36 cellular contexts compared by ENCODE assay signal in the genomic region with DNA sequence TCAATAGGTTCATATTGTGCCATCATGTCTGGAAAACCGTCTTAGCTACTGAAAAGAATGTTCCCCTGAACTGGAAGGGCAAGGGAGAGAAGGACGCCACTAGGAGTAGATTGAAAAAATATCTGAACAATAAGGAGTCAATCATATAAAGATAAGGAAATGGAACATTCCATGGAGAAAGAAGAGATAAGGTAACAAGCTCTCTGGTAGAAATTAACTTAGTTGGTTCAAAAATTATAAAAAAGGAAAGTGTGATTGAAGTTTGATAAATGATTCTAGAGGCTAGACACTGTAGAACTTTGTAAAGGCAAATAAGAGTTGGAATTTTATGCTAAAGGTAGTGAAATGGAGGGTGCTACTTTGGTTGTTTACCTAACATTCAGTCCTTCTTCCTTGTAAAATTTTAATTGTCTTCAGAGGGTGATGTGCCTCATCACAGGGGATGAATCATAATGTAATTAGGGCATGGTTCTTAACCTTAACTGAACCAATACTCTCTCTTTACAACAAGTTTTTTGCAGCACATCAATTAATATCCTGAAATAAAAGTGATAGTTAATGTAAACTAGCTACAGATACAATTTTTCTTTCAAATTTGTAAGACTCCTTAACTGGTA.
"Had no signal": no experiment of that assay in that cellular context is flagged by ENCODE, and none has a peak within 500 bp of the region (broad histone marks: within the 10 kb centered on the region; RNA-seq: fewer than 3 reads in every experiment).

No MANE protein-coding gene starts in this region.

- H3K9me3 ChIP-seq: body of pancreas, breast epithelium had no signal

- H3K36me3 ChIP-seq: brain microvascular endothelial cell, breast epithelium, WERI-Rb-1 had no signal

- H3K36me3 Mint-ChIP-seq: activated CD8-positive, alpha-beta memory T cell treated with anti-CD3 and anti-CD28 coated beads, Interleukin-2, amount 10 ng/mL, durations not matched to agents 7 days and 5 days; activated naive CD8-positive, alpha-beta T cell treated with anti-CD3 and anti-CD28 coated beads, Interleukin-2, amount 10 ng/mL, durations not matched to agents 7 days and 5 days; WTC11 had no signal

- H3K9me3 Mint-ChIP-seq: activated CD4-positive, alpha-beta memory T cell treated with anti-CD3 and anti-CD28 coated beads, Interleukin-2, amount 10 ng/mL, durations not matched to agents 7 days and 5 days; activated CD4-positive, alpha-beta T cell treated with anti-CD3 and anti-CD28 coated beads, Interleukin-2, amount 10 ng/mL, durations not matched to agents 7 days and 5 days; activated naive CD8-positive, alpha-beta T cell treated with anti-CD3 and anti-CD28 coated beads, Interleukin-2, amount 10 ng/mL, durations not matched to agents 7 days and 5 days; T-helper 1 cell treated with Interleukin-12 subunit alpha and Interleukin-12 subunit beta and Interleukin-4 antibody, amounts not matched to agents 30 μg/mL and 1 μg/mL, for 36 hours; T-helper 2 cell treated with Interferon-gamma antibody and Interleukin-4, amounts not matched to agents 5 μg/mL and 100 μg/mL, for 36 hours had no signal

- H3K27ac ChIP-seq: body of pancreas, brain microvascular endothelial cell, breast epithelium, WERI-Rb-1 had no signal

- ATAC-seq: activated CD4-positive, alpha-beta T cell treated with anti-CD3 and anti-CD28 coated beads for 36 hours; activated CD4-positive, CD25-positive, alpha-beta regulatory T cell treated with anti-CD3 and anti-CD28 coated beads, Interleukin-2, amount 50 U/mL, for 24 hours; activated CD8-positive, alpha-beta memory T cell treated with anti-CD3 and anti-CD28 coated beads, Interleukin-2, amount 10 ng/mL, durations not matched to agents 7 days and 5 days; activated CD8-positive, alpha-beta T cell treated with anti-CD3 and anti-CD28 coated beads, Interleukin-2, amount 10 ng/mL, durations not matched to agents 7 days and 5 days; activated naive CD8-positive, alpha-beta T cell treated with anti-CD3 and anti-CD28 coated beads, Interleukin-2, amount 50 U/mL, for 24 hours; body of pancreas; WTC11 had no signal

- H3K27me3 ChIP-seq: body of pancreas, brain microvascular endothelial cell had no signal

- H3K4me1 ChIP-seq: breast epithelium had no signal

- DNase-seq: activated CD4-positive, alpha-beta memory T cell treated with anti-CD3 and anti-CD28 coated beads, Interleukin-2, amount 10 ng/mL, durations not matched to agents 7 days and 5 days; activated CD4-positive, alpha-beta T cell treated with anti-CD3 and anti-CD28 coated beads for 1 hour; activated CD4-positive, alpha-beta T cell treated with anti-CD3 and anti-CD28 coated beads for 36 hours; activated CD4-positive, alpha-beta T cell treated with anti-CD3 and anti-CD28 coated beads for 48 hours; activated CD4-positive, alpha-beta T cell treated with anti-CD3 and anti-CD28 coated beads, Interleukin-2, amount 10 ng/mL, durations not matched to agents 7 days and 5 days; activated CD4-positive, alpha-beta T cell treated with anti-CD3 and anti-CD28 coated beads, Interleukin-2, amount 50 U/mL, for 48 hours; activated CD4-positive, CD25-positive, alpha-beta regulatory T cell; activated CD8-positive, alpha-beta memory T cell treated with anti-CD3 and anti-CD28 coated beads for 24 hours; activated CD8-positive, alpha-beta memory T cell treated with anti-CD3 and anti-CD28 coated beads, Interleukin-2, amount 10 ng/mL, durations not matched to agents 7 days and 5 days; activated CD8-positive, alpha-beta memory T cell treated with anti-CD3 and anti-CD28 coated beads, Interleukin-2, amount 50 U/mL, for 48 hours; activated CD8-positive, alpha-beta T cell treated with anti-CD3 and anti-CD28 coated beads, Interleukin-2, amount 10 ng/mL, durations not matched to agents 7 days and 5 days; activated effector memory CD4-positive, alpha-beta T cell treated with Interleukin-2 at 50 U/mL for 16 hours; activated gamma-delta T cell; activated naive CD4-positive, alpha-beta T cell treated with anti-CD3 and anti-CD28 coated beads, Interleukin-2, amount 10 ng/mL, durations not matched to agents 7 days and 5 days; activated naive CD4-positive, alpha-beta T cell treated with Interleukin-2 at 50 U/mL for 16 hours; activated naive CD8-positive, alpha-beta T cell treated with anti-CD3 and anti-CD28 coated beads, Interleukin-2, amount 10 ng/mL, durations not matched to agents 7 days and 5 days; activated naive CD8-positive, alpha-beta T cell treated with anti-CD3 and anti-CD28 coated beads, Interleukin-2, amount 50 U/mL, for 24 hours; activated T-cell treated with anti-CD3 and anti-CD28 coated beads, Interleukin-2, amount 50 U/mL, for 24 hours; activated T-cell treated with anti-CD3 and anti-CD28 coated beads, Interleukin-2, amount 50 U/mL, for 48 hours; amygdala; anterior cingulate cortex; body of pancreas; brain microvascular endothelial cell; central memory CD4-positive, alpha-beta T cell; T-helper 1 cell; T-helper 2 cell; T-helper 9 cell; WERI-Rb-1 had no signal

- H3K27ac Mint-ChIP-seq: activated CD4-positive, alpha-beta memory T cell treated with anti-CD3 and anti-CD28 coated beads, Interleukin-2, amount 10 ng/mL, durations not matched to agents 7 days and 5 days; activated CD4-positive, alpha-beta T cell treated with anti-CD3 and anti-CD28 coated beads for 36 hours; activated CD4-positive, alpha-beta T cell treated with anti-CD3 and anti-CD28 coated beads, Interleukin-2, amount 10 ng/mL, durations not matched to agents 7 days and 5 days; activated CD8-positive, alpha-beta memory T cell treated with anti-CD3 and anti-CD28 coated beads, Interleukin-2, amount 10 ng/mL, durations not matched to agents 7 days and 5 days; activated CD8-positive, alpha-beta T cell treated with anti-CD3 and anti-CD28 coated beads, Interleukin-2, amount 10 ng/mL, durations not matched to agents 7 days and 5 days; activated naive CD4-positive, alpha-beta T cell treated with anti-CD3 and anti-CD28 coated beads, Interleukin-2, amount 10 ng/mL, durations not matched to agents 7 days and 5 days; activated naive CD4-positive, alpha-beta T cell treated with anti-CD3 and anti-CD28 coated beads, Interleukin-2, amount 50 U/mL, for 24 hours; activated naive CD8-positive, alpha-beta T cell; activated naive CD8-positive, alpha-beta T cell treated with anti-CD3 and anti-CD28 coated beads, Interleukin-2, amount 10 ng/mL, durations not matched to agents 7 days and 5 days; activated naive CD8-positive, alpha-beta T cell treated with anti-CD3 and anti-CD28 coated beads, Interleukin-2, amount 50 U/mL, for 24 hours; activated T-cell treated with anti-CD3 and anti-CD28 coated beads, Interleukin-2, amount 50 U/mL, for 24 hours; activated T-helper 2 cell treated with anti-CD3 and anti-CD28 coated beads, Interferon-gamma antibody, Interleukin-2, Interleukin-4, amounts not matched to agents 10 μg/mL and 5 μg/mL and 100 μg/mL, durations not matched to agents 14 hours and 24 hours and 36 hours; T-helper 1 cell treated with Interleukin-12 subunit alpha and Interleukin-12 subunit beta and Interleukin-4 antibody, amounts not matched to agents 30 μg/mL and 1 μg/mL, for 36 hours; T-helper 2 cell treated with Interferon-gamma antibody and Interleukin-4, amounts not matched to agents 5 μg/mL and 100 μg/mL, for 36 hours; WTC11 had no signal

- H3K4me3 ChIP-seq: body of pancreas, breast epithelium had no signal

- H3K4me3 Mint-ChIP-seq: activated CD4-positive, alpha-beta memory T cell treated with anti-CD3 and anti-CD28 coated beads, Interleukin-2, amount 10 ng/mL, durations not matched to agents 7 days and 5 days; activated CD4-positive, alpha-beta T cell treated with anti-CD3 and anti-CD28 coated beads for 36 hours; activated CD4-positive, alpha-beta T cell treated with anti-CD3 and anti-CD28 coated beads, Interleukin-2, amount 10 ng/mL, durations not matched to agents 7 days and 5 days; activated CD8-positive, alpha-beta memory T cell treated with anti-CD3 and anti-CD28 coated beads, Interleukin-2, amount 10 ng/mL, durations not matched to agents 7 days and 5 days; activated CD8-positive, alpha-beta T cell treated with anti-CD3 and anti-CD28 coated beads, Interleukin-2, amount 10 ng/mL, durations not matched to agents 7 days and 5 days; activated naive CD4-positive, alpha-beta T cell treated with anti-CD3 and anti-CD28 coated beads, Interleukin-2, amount 10 ng/mL, durations not matched to agents 7 days and 5 days; activated naive CD4-positive, alpha-beta T cell treated with anti-CD3 and anti-CD28 coated beads, Interleukin-2, amount 50 U/mL, for 24 hours; activated naive CD8-positive, alpha-beta T cell; activated naive CD8-positive, alpha-beta T cell treated with anti-CD3 and anti-CD28 coated beads, Interleukin-2, amount 10 ng/mL, durations not matched to agents 7 days and 5 days; activated naive CD8-positive, alpha-beta T cell treated with anti-CD3 and anti-CD28 coated beads, Interleukin-2, amount 50 U/mL, for 24 hours; activated T-cell treated with anti-CD3 and anti-CD28 coated beads, Interleukin-2, amount 50 U/mL, for 24 hours; T-helper 1 cell treated with Interleukin-12 subunit alpha and Interleukin-12 subunit beta and Interleukin-4 antibody, amounts not matched to agents 30 μg/mL and 1 μg/mL, for 36 hours; T-helper 2 cell treated with Interferon-gamma antibody and Interleukin-4, amounts not matched to agents 5 μg/mL and 100 μg/mL, for 36 hours; WTC11 had no signal
